Comparison of ENCODE assay signal across 7 cellular contexts in the genomic region with DNA sequence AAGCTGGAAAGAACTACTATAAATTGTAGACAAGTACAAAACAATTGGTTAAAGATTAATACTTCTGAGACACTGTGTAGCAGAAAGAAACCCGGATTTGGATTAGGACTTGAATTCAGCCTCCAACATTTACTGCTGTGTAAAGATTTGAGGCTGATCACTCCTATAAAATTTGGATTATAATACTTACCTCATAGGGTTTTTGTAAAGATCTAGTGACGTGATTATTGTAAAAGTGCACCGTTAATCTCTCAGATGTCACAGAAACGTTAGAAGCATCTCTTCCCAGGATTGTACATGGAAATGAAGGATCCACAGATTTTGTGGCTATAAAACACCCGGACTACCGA.
A peak's percentile ranks its signal among the peaks of the same experiment; 100 is the strongest.
DNase-seq lines count a peak whose midpoint lies in the region; ATAC-seq and TF ChIP-seq lines count a peak whose summit lies in the region.

No MANE protein-coding gene starts in this region.

- H3K9ac ChIP-seq in Loucy (ENCODE audit: low read depth, low read length, poor library complexity, severe bottlenecking): peak overlapping the region; percentile 89

- peaks cover 5% of the 10 kb centered on the region for H3K27me3 ChIP-seq in Loucy (ENCODE audit: insufficient read depth, low read length, poor library complexity, severe bottlenecking)

- H3K36me3 Mint-ChIP-seq in stimulated activated effector memory CD8-positive, alpha-beta T cell treated with anti-CD3 and anti-CD28 coated beads, Interleukin-12 subunit alpha, Interleukin-12 subunit beta, amount 100 ng/mL, for 72 hours: peaks cover 5% of the 10 kb centered on the region

- peak overlapping the region; percentile 89 for H3K4me2 ChIP-seq in Loucy (ENCODE audit: low read depth, low read length, poor library complexity, severe bottlenecking)

- peaks cover 31% of the 10 kb centered on the region for H3K79me2 ChIP-seq in Loucy (ENCODE audit: insufficient read depth, low read length)

- H3K4me3 ChIP-seq in Loucy (ENCODE audit: low read length, poor library complexity, severe bottlenecking) (peak overlapping the region; percentile 96), epithelial cell of esophagus (ENCODE audit: low read length) (peak overlapping the region; percentile 95)

- no peak for TF ChIP-seq POLR2A in GM18505 (IDR thresholded peaks at IDR 0.05; ENCODE audit: borderline replicate concordance, extremely low read depth, insufficient read depth, insufficient read length)

- H3K9me3 Mint-ChIP-seq in stimulated activated effector memory CD8-positive, alpha-beta T cell treated with anti-CD3 and anti-CD28 coated beads, Interleukin-12 subunit alpha, Interleukin-12 subunit beta, amount 100 ng/mL, for 72 hours: no peaks in the 10 kb centered on the region

- H4K20me1 ChIP-seq in Loucy (ENCODE audit: insufficient read depth, low read length, poor library complexity, severe bottlenecking): no peaks in the 10 kb centered on the region

- peak overlapping the region; percentile 99 for H3K27ac Mint-ChIP-seq in stimulated activated effector memory CD8-positive, alpha-beta T cell treated with anti-CD3 and anti-CD28 coated beads, Interleukin-12 subunit alpha, Interleukin-12 subunit beta, amount 100 ng/mL, for 72 hours

- peak overlapping the region; percentile 94 for H2AFZ ChIP-seq in Loucy (ENCODE audit: low read length)

- H3K9me2 ChIP-seq in Loucy (replicated peaks; ENCODE audit: low read depth, low read length): no peaks in the 10 kb centered on the region

- TF ChIP-seq CTCF in Loucy (conservative IDR thresholded peaks at IDR 0.05; ENCODE audit: low read length) (no peak), epithelial cell of esophagus (IDR thresholded peaks at IDR 0.05; ENCODE audit: insufficient read depth, low read depth, low read length, missing control alignments) (no peak)

- H3K36me3 ChIP-seq in Loucy (ENCODE audit: insufficient read depth, low read length): no peaks in the 10 kb centered on the region

- H3K4me1 Mint-ChIP-seq in stimulated activated effector memory CD8-positive, alpha-beta T cell treated with anti-CD3 and anti-CD28 coated beads, Interleukin-12 subunit alpha, Interleukin-12 subunit beta, amount 100 ng/mL, for 72 hours: peaks cover 18% of the 10 kb centered on the region

- H3K4me3 Mint-ChIP-seq in stimulated activated effector memory CD8-positive, alpha-beta T cell treated with anti-CD3 and anti-CD28 coated beads, Interleukin-12 subunit alpha, Interleukin-12 subunit beta, amount 100 ng/mL, for 72 hours: peak overlapping the region; percentile 99

- H3K9me3 ChIP-seq in Loucy (ENCODE audit: insufficient read depth, low read depth, low read length): no peaks in the 10 kb centered on the region

- no peaks in the 10 kb centered on the region for H3F3A ChIP-seq in Loucy (ENCODE audit: low read depth)

- H3K4me1 ChIP-seq in Loucy (ENCODE audit: insufficient read depth, low read length, poor library complexity, severe bottlenecking): peaks cover 22% of the 10 kb centered on the region

- no peak for DNase-seq in epithelial cell of esophagus (ENCODE audit: low read depth)
- no peak for DNase-seq in stimulated activated effector memory CD8-positive, alpha-beta T cell treated with anti-CD3 and anti-CD28 coated beads, Interleukin-12 subunit alpha, Interleukin-12 subunit beta, amount 100 ng/mL, for 72 hours (ENCODE audit: low spot score in 2 of 2)
- DNase-seq in NCI-H146 (lab: John Stamatoyannopoulos, UW): no peak
- no peak for DNase-seq in NCI-H774 (lab: John Stamatoyannopoulos, UW)

- ATAC-seq in GM21390 (IDR thresholded peaks at IDR 0.05; ENCODE audit: unreplicated experiment) (peak; percentile 23), GM18505 (IDR thresholded peaks at IDR 0.05; ENCODE audit: unreplicated experiment) (no peak)
- ATAC-seq in stimulated activated effector memory CD8-positive, alpha-beta T cell treated with anti-CD3 and anti-CD28 coated beads, Interleukin-12 subunit alpha, Interleukin-12 subunit beta, amount 100 ng/mL, for 72 hours: no peak
